ENCODE assay signal across 11 cellular contexts in the genomic region with DNA sequence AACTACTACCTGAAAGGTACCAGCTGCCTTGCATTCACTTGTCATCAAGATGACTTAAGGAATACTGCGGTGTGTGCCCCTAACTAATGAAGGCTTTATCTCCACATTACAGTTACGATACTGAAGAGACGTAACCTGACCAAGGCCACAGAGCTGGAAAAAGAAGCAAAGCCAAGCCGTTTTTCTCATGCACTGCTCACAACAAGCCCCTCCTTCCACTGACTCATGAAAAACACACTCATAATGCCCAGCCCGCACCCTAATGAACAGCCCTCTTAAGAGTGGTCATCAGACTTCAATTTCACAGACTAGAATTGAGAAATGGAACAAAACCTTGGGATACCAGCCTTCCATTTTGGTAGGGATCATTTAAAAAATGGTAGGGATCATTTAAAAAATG. TPM values are rescaled to one million over a fixed set of nuclear protein-coding genes. Genes with fewer than 3 reads are reported as not detected.
DNase-seq lines count a peak whose midpoint lies in the region; ATAC-seq, FAIRE-seq and TF ChIP-seq lines count a peak whose summit lies in the region.
"Had no signal": no experiment of that assay in that cellular context is flagged by ENCODE, and none has a peak within 500 bp of the region (broad histone marks: within the 10 kb centered on the region; RNA-seq: fewer than 3 reads in every experiment).

No MANE protein-coding gene starts in this region.

- peak overlapping the region in 7 of 10 donors; percentile 21 to 85 (median 47) for H3K27ac Mint-ChIP-seq in naive thymus-derived CD8-positive, alpha-beta T cell
- no peak overlapping the region for H3K27ac Mint-ChIP-seq in activated T-helper 1 cell treated with anti-CD3 and anti-CD28 coated beads, Interleukin-12 subunit alpha, Interleukin-12 subunit beta, Interleukin-2, Interleukin-4 antibody, amounts not matched to agents 30 ng/mL and 10 ng/mL and 1 ng/mL, durations not matched to agents 14 hours and 24 hours and 36 hours
- peak overlapping the region in 2 of 8 donors; percentile 25 to 45 for H3K27ac Mint-ChIP-seq in CD8-positive, alpha-beta memory T cell
- H3K27ac Mint-ChIP-seq in activated CD4-positive, alpha-beta T cell treated with anti-CD3 and anti-CD28 coated beads, Interleukin-2, amount 10 ng/mL, durations not matched to agents 7 days and 5 days = no peak overlapping the region

- peak; percentile 56 for DNase-seq in EH (ENCODE audit: low read depth)
- peak; percentile 9 for DNase-seq in RCC 7860 (ENCODE audit: low spot score)
- peak; percentile 80 for DNase-seq in epithelial cell of esophagus (ENCODE audit: low read depth)
- DNase-seq in naive thymus-derived CD8-positive, alpha-beta T cell = no peak
- no peak for DNase-seq in activated T-helper 1 cell treated with anti-CD3 and anti-CD28 coated beads, Interleukin-12 subunit alpha, Interleukin-12 subunit beta, Interleukin-2, Interleukin-4 antibody, amounts not matched to agents 30 ng/mL and 10 ng/mL and 1 ng/mL, durations not matched to agents 14 hours and 24 hours and 36 hours (ENCODE audit: low spot score)
- no peak for DNase-seq in CD8-positive, alpha-beta memory T cell
- DNase-seq in kidney = no peak
- DNase-seq in activated CD4-positive, alpha-beta T cell treated with anti-CD3 and anti-CD28 coated beads, Interleukin-2, amount 10 ng/mL, durations not matched to agents 7 days and 5 days = no peak
- DNase-seq: DND-41, NCI-H1048, T-helper 1 cell had no signal

- intact Hi-C loops in activated T-helper 1 cell treated with anti-CD3 and anti-CD28 coated beads, Interleukin-12 subunit alpha, Interleukin-12 subunit beta, Interleukin-2, Interleukin-4 antibody, amounts not matched to agents 30 ng/mL and 10 ng/mL and 1 ng/mL, durations not matched to agents 14 hours and 24 hours and 36 hours (cut with micrococcal nuclease) = no loop called here
- intact Hi-C loops in kidney (cut with DNase I) = no loop called here

- H3K4me3 ChIP-seq in epithelial cell of esophagus (ENCODE audit: low read length) = no peak overlapping the region
- H3K4me3 ChIP-seq in CD8-positive, alpha-beta memory T cell (ENCODE audit: low read length) = no peak overlapping the region
- no peak overlapping the region for H3K4me3 ChIP-seq in kidney (ENCODE audit: low read length in 2 of 2)

- POLR2A ChIA-PET in naive thymus-derived CD8-positive, alpha-beta T cell (lab: Charles Lee) = interaction anchor here (1.0 kb wide), 1 partner anchor 43 kb away, joined by 3 read pairs; no protein-coding TSS in a partner anchor
- POLR2A ChIA-PET in CD8-positive, alpha-beta memory T cell (lab: Charles Lee) = no interaction called here
- POLR2A ChIA-PET in activated CD4-positive, alpha-beta T cell treated with anti-CD3 and anti-CD28 coated beads, Interleukin-2, amount 10 ng/mL, durations not matched to agents 7 days and 5 days (lab: Charles Lee) = no interaction called here

- CTCF ChIA-PET in CD8-positive, alpha-beta memory T cell (lab: Charles Lee) = interaction anchor here (1.1 to 1.8 kb wide), 3 partner anchors 12 to 50 kb away, joined by 4 to 7 read pairs (median 6); a partner anchor contains a TSS
- CTCF ChIA-PET in activated CD4-positive, alpha-beta T cell treated with anti-CD3 and anti-CD28 coated beads, Interleukin-2, amount 10 ng/mL, durations not matched to agents 7 days and 5 days (lab: Charles Lee) = interaction anchor here (1.2 to 2.8 kb wide), 2 partner anchors 11 to 50 kb away, joined by 4 to 11 read pairs; a partner anchor contains a TSS

- H3K27ac ChIP-seq in CD8-positive, alpha-beta memory T cell (ENCODE audit: low read depth, low read length) = no peak overlapping the region
- H3K27ac ChIP-seq in kidney (ENCODE audit: low read depth in 2 of 2, low read length in 2 of 2) = no peak overlapping the region

- peaks cover 21 to 34% (median 26%) of the 10 kb centered on the region in 4 donors for H3K4me1 Mint-ChIP-seq in naive thymus-derived CD8-positive, alpha-beta T cell
- peaks cover 26% of the 10 kb centered on the region for H3K4me1 Mint-ChIP-seq in activated T-helper 1 cell treated with anti-CD3 and anti-CD28 coated beads, Interleukin-12 subunit alpha, Interleukin-12 subunit beta, Interleukin-2, Interleukin-4 antibody, amounts not matched to agents 30 ng/mL and 10 ng/mL and 1 ng/mL, durations not matched to agents 14 hours and 24 hours and 36 hours (ENCODE audit: low read depth)
- peaks cover 25 to 56% (median 45%) of the 10 kb centered on the region in 3 donors for H3K4me1 Mint-ChIP-seq in CD8-positive, alpha-beta memory T cell
- H3K4me1 Mint-ChIP-seq in activated CD4-positive, alpha-beta T cell treated with anti-CD3 and anti-CD28 coated beads, Interleukin-2, amount 10 ng/mL, durations not matched to agents 7 days and 5 days = peaks cover 31% of the 10 kb centered on the region

- H3K4me3 Mint-ChIP-seq in naive thymus-derived CD8-positive, alpha-beta T cell = no peak overlapping the region
- H3K4me3 Mint-ChIP-seq in activated T-helper 1 cell treated with anti-CD3 and anti-CD28 coated beads, Interleukin-12 subunit alpha, Interleukin-12 subunit beta, Interleukin-2, Interleukin-4 antibody, amounts not matched to agents 30 ng/mL and 10 ng/mL and 1 ng/mL, durations not matched to agents 14 hours and 24 hours and 36 hours = no peak overlapping the region
- H3K4me3 Mint-ChIP-seq in CD8-positive, alpha-beta memory T cell = peak overlapping the region in 1 of 7 donors; percentile 4
- no peak overlapping the region for H3K4me3 Mint-ChIP-seq in activated CD4-positive, alpha-beta T cell treated with anti-CD3 and anti-CD28 coated beads, Interleukin-2, amount 10 ng/mL, durations not matched to agents 7 days and 5 days

- peaks cover under 1 to 31% (median 5%) of the 10 kb centered on the region in 3 donors for H3K36me3 Mint-ChIP-seq in naive thymus-derived CD8-positive, alpha-beta T cell
- H3K36me3 Mint-ChIP-seq in activated T-helper 1 cell treated with anti-CD3 and anti-CD28 coated beads, Interleukin-12 subunit alpha, Interleukin-12 subunit beta, Interleukin-2, Interleukin-4 antibody, amounts not matched to agents 30 ng/mL and 10 ng/mL and 1 ng/mL, durations not matched to agents 14 hours and 24 hours and 36 hours (ENCODE audit: low read depth) = peaks cover 55% of the 10 kb centered on the region
- peaks cover 5 to 26% (median 6%) of the 10 kb centered on the region in 3 donors for H3K36me3 Mint-ChIP-seq in CD8-positive, alpha-beta memory T cell
- H3K36me3 Mint-ChIP-seq in activated CD4-positive, alpha-beta T cell treated with anti-CD3 and anti-CD28 coated beads, Interleukin-2, amount 10 ng/mL, durations not matched to agents 7 days and 5 days (ENCODE audit: low read depth) = peaks cover 74% of the 10 kb centered on the region

- H3K27me3 ChIP-seq in CD8-positive, alpha-beta memory T cell (ENCODE audit: insufficient read depth, low read length, poor library complexity, severe bottlenecking) = no peaks in the 10 kb centered on the region

- H3K4me1 ChIP-seq in CD8-positive, alpha-beta memory T cell (ENCODE audit: insufficient read depth, low read length) = no peaks in the 10 kb centered on the region
- H3K4me1 ChIP-seq in kidney (ENCODE audit: control insufficient read depth in 1 of 2, insufficient read depth in 1 of 2, low read depth in 1 of 2, low read length in 2 of 2) = peaks cover 6 to 12% of the 10 kb centered on the region in 2 donors

- H3K9ac ChIP-seq in kidney (ENCODE audit: low read length in 2 of 2) = no peak overlapping the region

- H3K9me3 ChIP-seq in CD8-positive, alpha-beta memory T cell (ENCODE audit: low read length) = no peaks in the 10 kb centered on the region
- no peaks in the 10 kb centered on the region for H3K9me3 ChIP-seq in kidney (ENCODE audit: control insufficient read depth in 1 of 2, low read length in 2 of 2)

- peaks cover 65% of the 10 kb centered on the region for H3K36me3 ChIP-seq in CD8-positive, alpha-beta memory T cell (ENCODE audit: insufficient read depth, low read length)
- peaks cover 30 to 78% of the 10 kb centered on the region in 2 donors for H3K36me3 ChIP-seq in kidney (ENCODE audit: control insufficient read depth in 1 of 2, insufficient read depth in 2 of 2, low read length in 2 of 2)

- no peaks in the 10 kb centered on the region for H3K9me3 Mint-ChIP-seq in naive thymus-derived CD8-positive, alpha-beta T cell
- H3K9me3 Mint-ChIP-seq in activated T-helper 1 cell treated with anti-CD3 and anti-CD28 coated beads, Interleukin-12 subunit alpha, Interleukin-12 subunit beta, Interleukin-2, Interleukin-4 antibody, amounts not matched to agents 30 ng/mL and 10 ng/mL and 1 ng/mL, durations not matched to agents 14 hours and 24 hours and 36 hours = no peaks in the 10 kb centered on the region
- H3K9me3 Mint-ChIP-seq in CD8-positive, alpha-beta memory T cell = no peaks in the 10 kb centered on the region
- no peaks in the 10 kb centered on the region for H3K9me3 Mint-ChIP-seq in activated CD4-positive, alpha-beta T cell treated with anti-CD3 and anti-CD28 coated beads, Interleukin-2, amount 10 ng/mL, durations not matched to agents 7 days and 5 days

- H3K27me3 Mint-ChIP-seq in naive thymus-derived CD8-positive, alpha-beta T cell = no peaks in the 10 kb centered on the region
- H3K27me3 Mint-ChIP-seq in activated T-helper 1 cell treated with anti-CD3 and anti-CD28 coated beads, Interleukin-12 subunit alpha, Interleukin-12 subunit beta, Interleukin-2, Interleukin-4 antibody, amounts not matched to agents 30 ng/mL and 10 ng/mL and 1 ng/mL, durations not matched to agents 14 hours and 24 hours and 36 hours (ENCODE audit: insufficient read depth) = no peaks in the 10 kb centered on the region
- H3K27me3 Mint-ChIP-seq in CD8-positive, alpha-beta memory T cell = no peaks in the 10 kb centered on the region
- H3K27me3 Mint-ChIP-seq in activated CD4-positive, alpha-beta T cell treated with anti-CD3 and anti-CD28 coated beads, Interleukin-2, amount 10 ng/mL, durations not matched to agents 7 days and 5 days = no peaks in the 10 kb centered on the region

- TF ChIP-seq CTCF in epithelial cell of esophagus (IDR thresholded peaks at IDR 0.05; ENCODE audit: insufficient read depth, low read depth, low read length, missing control alignments) = no peak
- no peak for TF ChIP-seq CTCF in kidney (IDR thresholded peaks at IDR 0.05; ENCODE audit: borderline replicate concordance, extremely low read depth, insufficient read depth)

- FAIRE-seq in RCC 7860 (lab: Jason Lieb, UNC) (no peak), kidney (lab: Jason Lieb, UNC) (no peak)

- no peak for ATAC-seq in naive thymus-derived CD8-positive, alpha-beta T cell

RNA-seq across cellular contexts. Expression of a gene that starts 11.6 kb away (rescaled TPM):
- total RNA-seq in naive thymus-derived CD8-positive, alpha-beta T cell = 10 to 100 TPM; 76.8 to 82.9 TPM
- polyA plus RNA-seq in naive thymus-derived CD8-positive, alpha-beta T cell = 100 to 1,000 TPM; 107 to 114 (median 110) TPM
- total RNA-seq in activated T-helper 1 cell treated with anti-CD3 and anti-CD28 coated beads, Interleukin-12 subunit alpha, Interleukin-12 subunit beta, Interleukin-2, Interleukin-4 antibody, amounts not matched to agents 30 ng/mL and 10 ng/mL and 1 ng/mL, durations not matched to agents 14 hours and 24 hours and 36 hours = 133 and 137 TPM in 2 replicates
- 100 to 1,000 TPM; 134 to 136 TPM for total RNA-seq in CD8-positive, alpha-beta memory T cell
- 117 TPM for polyA plus RNA-seq in CD8-positive, alpha-beta memory T cell
- 62.7 TPM for total RNA-seq in kidney
- polyA plus RNA-seq in kidney (ENCODE audit: insufficient read depth, low read depth, low replicate concordance) = 78.0 TPM
- 10 to 100 TPM; 73.4 to 75.0 TPM for total RNA-seq in activated CD4-positive, alpha-beta T cell treated with anti-CD3 and anti-CD28 coated beads, Interleukin-2, amount 10 ng/mL, durations not matched to agents 7 days and 5 days

Comparison
In these comparisons a context has a peak if more than half of its experiments do, and no peak if none do; other contexts are left out.
1. DNase-seq: peak in EH (single experiment), RCC 7860 (single experiment) and epithelial cell of esophagus (single experiment); none in naive thymus-derived CD8-positive, alpha-beta T cell (0 of 10), activated T-helper 1 cell treated with anti-CD3 and anti-CD28 coated beads, Interleukin-12 subunit alpha, Interleukin-12 subunit beta, Interleukin-2, Interleukin-4 antibody, amounts not matched to agents 30 ng/mL and 10 ng/mL and 1 ng/mL, durations not matched to agents 14 hours and 24 hours and 36 hours (single experiment), CD8-positive, alpha-beta memory T cell (0 of 5), kidney (single experiment) and activated CD4-positive, alpha-beta T cell treated with anti-CD3 and anti-CD28 coated beads, Interleukin-2, amount 10 ng/mL, durations not matched to agents 7 days and 5 days (single experiment).
2. H3K27ac Mint-ChIP-seq: peak in naive thymus-derived CD8-positive, alpha-beta T cell (7 of 10); none in activated T-helper 1 cell treated with anti-CD3 and anti-CD28 coated beads, Interleukin-12 subunit alpha, Interleukin-12 subunit beta, Interleukin-2, Interleukin-4 antibody, amounts not matched to agents 30 ng/mL and 10 ng/mL and 1 ng/mL, durations not matched to agents 14 hours and 24 hours and 36 hours (single experiment) and activated CD4-positive, alpha-beta T cell treated with anti-CD3 and anti-CD28 coated beads, Interleukin-2, amount 10 ng/mL, durations not matched to agents 7 days and 5 days (single experiment).